Comparison of ENCODE assay signal across 11 cellular contexts in genomic region chr1:208189183-208189582, GRCh38. TPM values are rescaled to one million over a fixed set of nuclear protein-coding genes. Genes with fewer than 3 reads are reported as not detected.
DNase-seq lines count a peak whose midpoint lies in the region; ATAC-seq and TF ChIP-seq lines count a peak whose summit lies in the region.
"Had no signal": no experiment of that assay in that cellular context is flagged by ENCODE, and none has a peak within 500 bp of the region (broad histone marks: within the 10 kb centered on the region; RNA-seq: fewer than 3 reads in every experiment).

No MANE protein-coding gene starts in this region.

- intact Hi-C loops in activated CD8-positive, alpha-beta T cell treated with anti-CD3 and anti-CD28 coated beads for 36 hours (cut with micrococcal nuclease), result no loop called here
- intact Hi-C loops in esophagus muscularis mucosa (cut with DNase I), result no loop called here

- H3K27me3 Mint-ChIP-seq in activated CD8-positive, alpha-beta T cell treated with anti-CD3 and anti-CD28 coated beads for 36 hours, result peaks cover 7% of the 10 kb centered on the region

- no peaks in the 10 kb centered on the region for H3K9me3 Mint-ChIP-seq in activated CD8-positive, alpha-beta T cell treated with anti-CD3 and anti-CD28 coated beads for 36 hours
- H3K9me3 Mint-ChIP-seq: activated naive CD4-positive, alpha-beta T cell treated with anti-CD3 and anti-CD28 coated beads, Interleukin-2, amount 50 U/mL, for 24 hours had no signal

- 74% methylated on average over 2 of the region's 2 CpGs for WGBS in esophagus muscularis mucosa

- TF ChIP-seq CTCF in activated CD8-positive, alpha-beta T cell treated with anti-CD3 and anti-CD28 coated beads for 36 hours (IDR thresholded peaks at IDR 0.05), result no peak
- TF ChIP-seq CTCF in esophagus muscularis mucosa (IDR thresholded peaks at IDR 0.05), result no peak

- TF ChIP-seq EP300 in esophagus muscularis mucosa (IDR thresholded peaks at IDR 0.05), result no peak

- H3K4me1 Mint-ChIP-seq in activated CD8-positive, alpha-beta T cell treated with anti-CD3 and anti-CD28 coated beads for 36 hours (ENCODE audit: low read depth), result peaks cover 9% of the 10 kb centered on the region

- no peak overlapping the region for H3K27ac ChIP-seq in esophagus muscularis mucosa (replicated peaks in 1 of 4)
- H3K27ac ChIP-seq: left ventricle myocardium inferior had no signal

- ATAC-seq in HG03108 (IDR thresholded peaks at IDR 0.05; ENCODE audit: unreplicated experiment), result peak; percentile 42
- ATAC-seq in activated CD8-positive, alpha-beta T cell treated with anti-CD3 and anti-CD28 coated beads for 36 hours, result peak; percentile 51
- ATAC-seq: HCT116 had no signal

- no peak for TF ChIP-seq POLR2A in esophagus muscularis mucosa (IDR thresholded peaks at IDR 0.05; ENCODE audit: low read depth)

- H3K36me3 ChIP-seq in esophagus muscularis mucosa, result peaks cover 0 to 11% (median 5%) of the 10 kb centered on the region in 4 donors
- H3K36me3 ChIP-seq: left ventricle myocardium inferior had no signal

- POLR2A ChIA-PET in activated CD8-positive, alpha-beta T cell treated with anti-CD3 and anti-CD28 coated beads for 36 hours (lab: Charles Lee), result no interaction called here

- no peak overlapping the region for H3K4me3 ChIP-seq in esophagus muscularis mucosa
- H3K4me3 ChIP-seq: left ventricle myocardium inferior had no signal

- CTCF ChIA-PET in activated CD8-positive, alpha-beta T cell treated with anti-CD3 and anti-CD28 coated beads for 36 hours (lab: Charles Lee), result interaction anchor here (1.4 kb wide), 1 partner anchor 55 kb away, joined by 9 read pairs; the partner anchor contains the start of gene PLXNA2

- H3K4me3 Mint-ChIP-seq in activated CD8-positive, alpha-beta T cell treated with anti-CD3 and anti-CD28 coated beads for 36 hours, result no peak overlapping the region
- H3K4me3 Mint-ChIP-seq: activated naive CD4-positive, alpha-beta T cell treated with anti-CD3 and anti-CD28 coated beads, Interleukin-2, amount 50 U/mL, for 24 hours had no signal

- H3K9me3 ChIP-seq in esophagus muscularis mucosa, result no peaks in the 10 kb centered on the region
- H3K9me3 ChIP-seq: left ventricle myocardium inferior had no signal

- peaks cover 22 to 48% (median 37%) of the 10 kb centered on the region in 4 donors for H3K4me1 ChIP-seq in esophagus muscularis mucosa

- H3K27ac Mint-ChIP-seq in activated CD8-positive, alpha-beta T cell treated with anti-CD3 and anti-CD28 coated beads for 36 hours, result no peak overlapping the region
- H3K27ac Mint-ChIP-seq: activated naive CD4-positive, alpha-beta T cell treated with anti-CD3 and anti-CD28 coated beads, Interleukin-2, amount 50 U/mL, for 24 hours had no signal

- no peaks in the 10 kb centered on the region for H3K36me3 Mint-ChIP-seq in activated CD8-positive, alpha-beta T cell treated with anti-CD3 and anti-CD28 coated beads for 36 hours (ENCODE audit: low read depth)
- H3K36me3 Mint-ChIP-seq: activated naive CD4-positive, alpha-beta T cell treated with anti-CD3 and anti-CD28 coated beads, Interleukin-2, amount 50 U/mL, for 24 hours had no signal

- DNase-seq in EL (peak; percentile 32), GM19238 (ENCODE audit: insufficient read length, low spot score) (peak; percentile 42), HUDEP-2 (lab: John Stamatoyannopoulos, UW; ENCODE audit: unreplicated experiment in 76 of 76) (no peak), esophagus muscularis mucosa (ENCODE audit: extremely low spot score) (no peak)
- DNase-seq in activated CD8-positive, alpha-beta T cell treated with anti-CD3 and anti-CD28 coated beads for 36 hours, result peak; percentile 13
- no peak for DNase-seq in stimulated activated naive CD4-positive, alpha-beta T cell treated with Interleukin-2 at 50 U/mL for 16 hours (lab: John Stamatoyannopoulos, UW)
- no peak for DNase-seq in activated CD4-positive, alpha-beta T cell treated with anti-CD3 and anti-CD28 coated beads for 48 hours
- DNase-seq: left ventricle myocardium inferior had no signal

- H3K27me3 ChIP-seq in esophagus muscularis mucosa, result no peaks in the 10 kb centered on the region

RNA-seq across cellular contexts. Expression of gene PLXNA2, which starts 55.0 kb away (rescaled TPM):
- total RNA-seq in activated CD8-positive, alpha-beta T cell treated with anti-CD3 and anti-CD28 coated beads for 36 hours, result under 1 TPM; 0.13 to 0.23 TPM
- 10 to 100 TPM; 19.8 to 41.6 (median 27.9) TPM for total RNA-seq in esophagus muscularis mucosa

Comparison
In these comparisons a context has a peak if more than half of its experiments do, and no peak if none do; other contexts are left out.
1. DNase-seq: peak in EL (single experiment), GM19238 (single experiment) and activated CD8-positive, alpha-beta T cell treated with anti-CD3 and anti-CD28 coated beads for 36 hours (single experiment); none in HUDEP-2 (0 of 76), stimulated activated naive CD4-positive, alpha-beta T cell treated with Interleukin-2 at 50 U/mL for 16 hours (single experiment), esophagus muscularis mucosa (single experiment) and activated CD4-positive, alpha-beta T cell treated with anti-CD3 and anti-CD28 coated beads for 48 hours (single experiment).
2. RNA of gene PLXNA2, which starts 55.0 kb away (total RNA-seq): 19.8 to 41.6 TPM in esophagus muscularis mucosa; 0.13 to 0.23 TPM in activated CD8-positive, alpha-beta T cell treated with anti-CD3 and anti-CD28 coated beads for 36 hours; every median in the first group is over 10 times any median in the second.